In genomic region chr7:42574693-42575084, GRCh38 we compare ENCODE assay signal across 15 cellular contexts.
DNase-seq lines count a peak whose midpoint lies in the region; ATAC-seq, FAIRE-seq and TF ChIP-seq lines count a peak whose summit lies in the region.
"Had no signal": no experiment of that assay in that cellular context is flagged by ENCODE, and none has a peak within 500 bp of the region (broad histone marks: within the 10 kb centered on the region; RNA-seq: fewer than 3 reads in every experiment).

No MANE protein-coding gene starts in this region.

- H3K27me3 ChIP-seq in left lung (no peaks in the 10 kb centered on the region), Karpas-422 (ENCODE audit: low read length) (no peaks in the 10 kb centered on the region)
- H3K27me3 ChIP-seq: spleen, upper lobe of right lung had no signal

- in situ Hi-C loops in T47D (cut with HindIII; ENCODE audit: low pct_unique_long_range_greater_than_20kb, low sequenced_read_pairs): no loop called here

- peaks cover 0 to 11% of the 10 kb centered on the region in 2 donors for H3K9me3 ChIP-seq in left lung
- peaks cover 5% of the 10 kb centered on the region; the same call in 1 of the 2 replicates for H3K9me3 ChIP-seq in Karpas-422 (ENCODE audit: low read length)
- H3K9me3 ChIP-seq: upper lobe of right lung had no signal

- no peak overlapping the region for H3K4me3 ChIP-seq in left lung
- no peak overlapping the region for H3K4me3 ChIP-seq in Karpas-422 (ENCODE audit: low read length)
- H3K4me3 ChIP-seq: spleen, upper lobe of right lung had no signal

- H3K9me2 ChIP-seq in Karpas-422 (replicated peaks; ENCODE audit: insufficient read depth, low read length): no peaks in the 10 kb centered on the region

- peak; percentile 33 for FAIRE-seq in HTR-8/SVneo (lab: Jason Lieb, UNC)
- FAIRE-seq: G401.6 had no signal

- H3K36me3 ChIP-seq in left lung: no peaks in the 10 kb centered on the region
- no peaks in the 10 kb centered on the region for H3K36me3 ChIP-seq in Karpas-422 (ENCODE audit: insufficient read depth, low read length)
- H3K36me3 ChIP-seq: spleen, upper lobe of right lung had no signal

- no peak overlapping the region for H2AFZ ChIP-seq in Karpas-422 (ENCODE audit: low read length)

- no peaks in the 10 kb centered on the region for H4K20me1 ChIP-seq in Karpas-422 (ENCODE audit: insufficient read depth, low read depth, low read length)

- no peak overlapping the region for H3K4me2 ChIP-seq in Karpas-422 (ENCODE audit: low read depth, low read length, poor library complexity, severe bottlenecking)

- intact Hi-C loops in left lung (cut with DNase I): no loop called here

- H3K79me2 ChIP-seq in Karpas-422 (ENCODE audit: low read length): no peaks in the 10 kb centered on the region

- H3K4me1 ChIP-seq in left lung: peaks cover 7 to 23% of the 10 kb centered on the region in 2 donors
- H3K4me1 ChIP-seq in Karpas-422 (ENCODE audit: low read length): no peaks in the 10 kb centered on the region
- H3K4me1 ChIP-seq: spleen had no signal

- no peak overlapping the region for H3K27ac ChIP-seq in left lung
- H3K27ac ChIP-seq in Karpas-422 (ENCODE audit: low read length): no peak overlapping the region
- H3K27ac ChIP-seq: spleen, upper lobe of right lung had no signal

- H3K9ac ChIP-seq in Karpas-422 (ENCODE audit: low read length): no peak overlapping the region

- TF ChIP-seq CTCF in left lung (IDR thresholded peaks at IDR 0.05): no peak

- peak; percentile 24 for DNase-seq in AG08395 (ENCODE audit: low spot score)
- DNase-seq in HTR-8/SVneo (ENCODE audit: insufficient read length, low spot score): no peak
- DNase-seq in T47D (ENCODE audit: low read depth in 1 of 2, low spot score in 1 of 2): peak; percentile 20 to 69
- no peak for DNase-seq in left lung
- DNase-seq in T-helper 2 cell: no peak
- no peak for DNase-seq in middle frontal gyrus (ENCODE audit: extremely low spot score, low spot score)
- DNase-seq in Karpas-422: no peak
- DNase-seq: hypothalamus, NCI-H187 treated with DMSO at 0.1 percent for 48 hours, spleen, T1000, upper lobe of right lung had no signal

- peak; percentile 67 for ATAC-seq in left lung
- ATAC-seq in HG03432 (IDR thresholded peaks at IDR 0.05; ENCODE audit: unreplicated experiment): no peak
- ATAC-seq: activated naive CD4-positive, alpha-beta T cell treated with anti-CD3 and anti-CD28 coated beads, Interleukin-2, amount 50 U/mL, for 72 hours had no signal

Comparison
In these comparisons a context has a peak if more than half of its experiments do, and no peak if none do; other contexts are left out.
1. DNase-seq: peak in AG08395 (single experiment) and T47D (2 of 2); none in HTR-8/SVneo (single experiment), left lung (0 of 2), T-helper 2 cell (0 of 5), middle frontal gyrus (single experiment) and Karpas-422 (single experiment).